8 cellular contexts compared by ENCODE assay signal in genomic region chr15:50145451-50145872, GRCh38. TPM values are rescaled to one million over a fixed set of nuclear protein-coding genes. Genes with fewer than 3 reads are reported as not detected.
DNase-seq lines count a peak whose midpoint lies in the region; ATAC-seq and TF ChIP-seq lines count a peak whose summit lies in the region.

No MANE protein-coding gene starts in this region.

- peaks cover 29% of the 10 kb centered on the region for H3K4me1 Mint-ChIP-seq in activated CD4-positive, alpha-beta memory T cell treated with anti-CD3 and anti-CD28 coated beads, Interleukin-2, amount 10 ng/mL, durations not matched to agents 7 days and 5 days

- H3K36me3 ChIP-seq in H7 (replicated peaks; ENCODE audit: control insufficient read depth, insufficient read depth, low read length) (no peaks in the 10 kb centered on the region), adrenal gland (replicated peaks in 1 of 2) (no peaks in the 10 kb centered on the region)

- TF ChIP-seq POLR2A in adrenal gland (IDR thresholded peaks at IDR 0.05) = no peak

- H3K4me3 ChIP-seq in H7 (ENCODE audit: insufficient read depth, low read depth, low read length) (no peak overlapping the region), adrenal gland (no peak overlapping the region), retinal pigment epithelial cell (ENCODE audit: low read length) (no peak overlapping the region)

- DNase-seq in COR-L47 (lab: John Stamatoyannopoulos, UW) = peak; percentile 74
- peak; percentile 45 for DNase-seq in H7
- peak; percentile 49 for DNase-seq in NCI-H2107 treated with DMSO at 0.1 percent for 48 hours (lab: John Stamatoyannopoulos, UW; ENCODE audit: unreplicated experiment)
- DNase-seq in adrenal gland = peak in 3 of 7 donors; percentile 35 to 45 (median 41)
- no peak for DNase-seq in left ventricle myocardium superior
- peak; percentile 51 for DNase-seq in retinal pigment epithelial cell (ENCODE audit: low read depth)
- no peak for DNase-seq in activated CD4-positive, alpha-beta memory T cell treated with anti-CD3 and anti-CD28 coated beads, Interleukin-2, amount 10 ng/mL, durations not matched to agents 7 days and 5 days
- no peak for DNase-seq in NK-92 treated with Interleukin-12 subunit alpha and Interleukin-12 subunit beta, amount 100 ng/mL, for 24 hours (lab: John Stamatoyannopoulos, UW)

- ATAC-seq in left ventricle myocardium superior = peak; percentile 82

- TF ChIP-seq CTCF in adrenal gland (IDR thresholded peaks at IDR 0.05) = peak; percentile 51 to 86 (median 70)
- peak; percentile 26 for TF ChIP-seq CTCF in retinal pigment epithelial cell (conservative IDR thresholded peaks at IDR 0.05; ENCODE audit: low read depth, low read length)

- CTCF ChIA-PET in activated CD4-positive, alpha-beta memory T cell treated with anti-CD3 and anti-CD28 coated beads, Interleukin-2, amount 10 ng/mL, durations not matched to agents 7 days and 5 days (lab: Charles Lee) = interaction anchor here (0.8 to 2.4 kb wide), 19 partner anchors 8 to 1284 kb away, joined by 3 to 10 read pairs (median 4); partner anchors contain the start of gene SLC27A2

- H3K4me1 ChIP-seq in adrenal gland (replicated peaks in 1 of 2) = no peaks in the 10 kb centered on the region

- no peak overlapping the region for H3K27ac Mint-ChIP-seq in activated CD4-positive, alpha-beta memory T cell treated with anti-CD3 and anti-CD28 coated beads, Interleukin-2, amount 10 ng/mL, durations not matched to agents 7 days and 5 days

- POLR2A ChIA-PET in activated CD4-positive, alpha-beta memory T cell treated with anti-CD3 and anti-CD28 coated beads, Interleukin-2, amount 10 ng/mL, durations not matched to agents 7 days and 5 days (lab: Charles Lee) = no interaction called here

- H3K27me3 ChIP-seq in H7 (ENCODE audit: control insufficient read depth, insufficient read depth, low read length) (no peaks in the 10 kb centered on the region), adrenal gland (no peaks in the 10 kb centered on the region)

- no peak overlapping the region for H3K27ac ChIP-seq in adrenal gland

- H3K9me3 ChIP-seq in adrenal gland (replicated peaks in 1 of 3) = no peaks in the 10 kb centered on the region

- H3K9me3 Mint-ChIP-seq in activated CD4-positive, alpha-beta memory T cell treated with anti-CD3 and anti-CD28 coated beads, Interleukin-2, amount 10 ng/mL, durations not matched to agents 7 days and 5 days = no peaks in the 10 kb centered on the region

- intact Hi-C loops in adrenal gland (cut with DNase I) = loop anchor here in 1 of 2 donors (10.0 kb wide), 1 partner anchor 169 kb away; no protein-coding TSS in a partner anchor
- intact Hi-C loops in left ventricle myocardium superior (cut with micrococcal nuclease) = loop anchor here (5.0 to 10.0 kb wide), 2 partner anchors 911 to 1283 kb away; no protein-coding TSS in a partner anchor

- H3K36me3 Mint-ChIP-seq in activated CD4-positive, alpha-beta memory T cell treated with anti-CD3 and anti-CD28 coated beads, Interleukin-2, amount 10 ng/mL, durations not matched to agents 7 days and 5 days (ENCODE audit: low read depth) = no peaks in the 10 kb centered on the region

- H3K4me3 Mint-ChIP-seq in activated CD4-positive, alpha-beta memory T cell treated with anti-CD3 and anti-CD28 coated beads, Interleukin-2, amount 10 ng/mL, durations not matched to agents 7 days and 5 days = no peak overlapping the region

- WGBS in adrenal gland, 4 donors = 0 to 7% (median 1%) methylated on average over 2 of the region's 2 CpGs

- no peaks in the 10 kb centered on the region for H3K27me3 Mint-ChIP-seq in activated CD4-positive, alpha-beta memory T cell treated with anti-CD3 and anti-CD28 coated beads, Interleukin-2, amount 10 ng/mL, durations not matched to agents 7 days and 5 days

RNA-seq across cellular contexts. Expression of gene ATP8B4, which starts 26.4 kb away (rescaled TPM):
- total RNA-seq in H7 (2014; rRNA removed; shearing (Covaris generic)) = not detected in 2 replicates
- total RNA-seq in adrenal gland (10 to 100 TPM in 3 of 8 donors, 1 to 10 TPM in 5; 2.1 to 23.9 (median 8.9) TPM), left ventricle myocardium superior (3.1 TPM)
- polyA plus RNA-seq in adrenal gland = 1 to 10 TPM; 2.4 to 3.6 (median 2.7) TPM
- 10 to 100 TPM; 19.9 to 20.7 TPM for total RNA-seq in activated CD4-positive, alpha-beta memory T cell treated with anti-CD3 and anti-CD28 coated beads, Interleukin-2, amount 10 ng/mL, durations not matched to agents 7 days and 5 days

RNA-seq across cellular contexts. Expression of gene SLC27A2, which starts 36.5 kb away (rescaled TPM):
- 1.1 and 1.6 TPM in 2 replicates for total RNA-seq in H7 (2014; rRNA removed; shearing (Covaris generic))
- 10 to 100 TPM; 14.6 to 49.5 (median 36.0) TPM for total RNA-seq in adrenal gland
- polyA plus RNA-seq in adrenal gland = 10 to 100 TPM in 1 of 3 donors, 1 to 10 TPM in 2; 8.0 to 13.0 (median 8.1) TPM
- total RNA-seq in left ventricle myocardium superior = not detected
- 10 to 100 TPM; 29.5 to 30.3 TPM for total RNA-seq in activated CD4-positive, alpha-beta memory T cell treated with anti-CD3 and anti-CD28 coated beads, Interleukin-2, amount 10 ng/mL, durations not matched to agents 7 days and 5 days

Comparison
In these comparisons a context has a peak if more than half of its experiments do, and no peak if none do; other contexts are left out.
1. DNase-seq: peak in COR-L47 (single experiment), H7 (single experiment), NCI-H2107 treated with DMSO at 0.1 percent for 48 hours (single experiment) and retinal pigment epithelial cell (single experiment); none in left ventricle myocardium superior (single experiment), activated CD4-positive, alpha-beta memory T cell treated with anti-CD3 and anti-CD28 coated beads, Interleukin-2, amount 10 ng/mL, durations not matched to agents 7 days and 5 days (single experiment) and NK-92 treated with Interleukin-12 subunit alpha and Interleukin-12 subunit beta, amount 100 ng/mL, for 24 hours (single experiment).